ENCODE assay signal across 8 cellular contexts in genomic region chr3:120693439-120694172, GRCh38. TPM values are rescaled to one million over a fixed set of nuclear protein-coding genes. Genes with fewer than 3 reads are reported as not detected.
A peak's percentile ranks its signal among the peaks of the same experiment; 100 is the strongest.
DNase-seq lines count a peak whose midpoint lies in the region; ATAC-seq, FAIRE-seq and TF ChIP-seq lines count a peak whose summit lies in the region.
"Had no signal": no experiment of that assay in that cellular context is flagged by ENCODE, and none has a peak within 500 bp of the region (broad histone marks: within the 10 kb centered on the region; RNA-seq: fewer than 3 reads in every experiment).

No MANE protein-coding gene starts in this region.

- peak; percentile 29 for DNase-seq in HFF-Myc (ENCODE audit: extremely low read depth, low read depth)
- peak; percentile 83 for DNase-seq in PC-3
- peak; percentile 60 for DNase-seq in fibroblast of the aortic adventitia (ENCODE audit: low read depth)
- DNase-seq in small intestine, result peak; percentile 71
- DNase-seq in NCI-H128 (lab: John Stamatoyannopoulos, UW; ENCODE audit: unreplicated experiment), result no peak
- DNase-seq in middle frontal gyrus (ENCODE audit: extremely low spot score, low spot score), result no peak
- DNase-seq in GM10266 (ENCODE audit: extremely low spot score), result no peak
- DNase-seq: activated naive CD4-positive, alpha-beta T cell treated with anti-CD3 and anti-CD28 coated beads for 36 hours had no signal

- H3K27ac ChIP-seq in PC-3 (ENCODE audit: low read length), result peak overlapping the region; percentile 47
- H3K27ac ChIP-seq in small intestine (ENCODE audit: low read depth in 1 of 2, low read length in 1 of 2), result no peak overlapping the region

- H3K4me2 ChIP-seq in PC-3 (ENCODE audit: low read length), result peak overlapping the region; percentile 37

- 49 to 68% (median 52%) methylated on average over 1 of the region's 1 CpG for WGBS in small intestine, 3 donors

- intact Hi-C loops in PC-3 (cut with micrococcal nuclease), result loop anchor here (1.0 to 5.0 kb wide), 5 partner anchors 13 to 126 kb away; partner anchors contain the start of genes GTF2E1 and RABL3

- CTCF ChIA-PET in PC-3 (lab: Charles Lee), result interaction anchor here (1.0 kb wide), 1 partner anchor 71 kb away, joined by 4 read pairs; no protein-coding TSS in a partner anchor

- H3K4me3 ChIP-seq in HFF-Myc (replicated peaks; ENCODE audit: low read depth, low read length), result no peak overlapping the region
- H3K4me3 ChIP-seq in PC-3 (ENCODE audit: low read length), result no peak overlapping the region
- H3K4me3 ChIP-seq in fibroblast of the aortic adventitia (ENCODE audit: low read depth, low read length), result no peak overlapping the region
- H3K4me3 ChIP-seq in small intestine (ENCODE audit: low read depth in 1 of 2, low read length in 2 of 2), result no peak overlapping the region

- H3K36me3 ChIP-seq in PC-3 (ENCODE audit: low read depth, low read length), result peaks cover 3% of the 10 kb centered on the region; the same call in 1 of the 2 replicates
- H3K36me3 ChIP-seq in small intestine (ENCODE audit: control insufficient read depth in 2 of 2, insufficient read depth in 2 of 2, low read length in 2 of 2), result peaks cover 2% of the 10 kb centered on the region in 2 donors

- peak; percentile 97 for ATAC-seq in PC-3

- H3K9me3 ChIP-seq in PC-3 (ENCODE audit: low read length) (no peaks in the 10 kb centered on the region), small intestine (ENCODE audit: control insufficient read depth, low read depth) (no peaks in the 10 kb centered on the region)

- H3K9me2 ChIP-seq in PC-3 (replicated peaks; ENCODE audit: low read length), result no peaks in the 10 kb centered on the region

- no peaks in the 10 kb centered on the region for H4K20me1 ChIP-seq in PC-3 (ENCODE audit: low read length)

- BruUV-seq in PC-3 (replicated peaks; lab: Mats Ljungman, UMichigan), result no TSS peak

- no peaks in the 10 kb centered on the region for H3K79me2 ChIP-seq in PC-3 (ENCODE audit: low read length)

- POLR2A ChIA-PET in PC-3 (lab: Charles Lee; ENCODE audit: unreplicated experiment), result interaction anchor here (0.6 to 0.7 kb wide), 2 partner anchors 48 to 598 kb away, joined by 4 to 7 read pairs; no protein-coding TSS in a partner anchor

- no peak for TF ChIP-seq CTCF in HFF-Myc (IDR thresholded peaks at IDR 0.05; ENCODE audit: low read depth, low read length, missing control alignments)
- TF ChIP-seq CTCF in PC-3 (conservative IDR thresholded peaks at IDR 0.05; ENCODE audit: low read depth, low read length), result no peak
- TF ChIP-seq CTCF in fibroblast of the aortic adventitia (IDR thresholded peaks at IDR 0.05; ENCODE audit: insufficient read depth, low read length), result no peak
- no peak for TF ChIP-seq CTCF in GM10266 (IDR thresholded peaks at IDR 0.05; ENCODE audit: control insufficient read depth, insufficient read depth, low read depth, missing control alignments)

- H3K4me1 ChIP-seq in PC-3 (ENCODE audit: insufficient read depth, low read length), result peaks cover 9% of the 10 kb centered on the region
- H3K4me1 ChIP-seq in small intestine (ENCODE audit: control insufficient read depth in 2 of 2, insufficient read depth in 1 of 2, low read depth in 1 of 2, low read length in 1 of 2), result no peaks in the 10 kb centered on the region

- no peak for FAIRE-seq in small intestine (lab: Jason Lieb, UNC)

- H3K27me3 ChIP-seq in PC-3 (ENCODE audit: low read length) (no peaks in the 10 kb centered on the region), small intestine (ENCODE audit: control insufficient read depth in 2 of 2, insufficient read depth in 2 of 2, low read length in 2 of 2) (no peaks in the 10 kb centered on the region)

- H2AFZ ChIP-seq in PC-3 (ENCODE audit: low read length), result no peak overlapping the region

- no peak overlapping the region for H3K9ac ChIP-seq in PC-3 (ENCODE audit: low read length)

- no peaks in the 10 kb centered on the region for H3F3A ChIP-seq in PC-3 (ENCODE audit: low read length, unreplicated experiment)

RNA-seq across cellular contexts. Expression of gene HGD, which starts 11.6 kb away (rescaled TPM):
- total RNA-seq in PC-3 (2014; rRNA removed) (0.11 and 1.4 TPM in 2 replicates), fibroblast of the aortic adventitia (ENCODE audit: low replicate concordance) (0.09 and 0.57 TPM in 2 replicates)
- polyA plus RNA-seq in small intestine, result 10 to 100 TPM; 14.4 to 71.8 (median 46.2) TPM
- total RNA-seq: activated naive CD4-positive, alpha-beta T cell treated with anti-CD3 and anti-CD28 coated beads for 36 hours had no signal

RNA-seq across cellular contexts. Expression of gene RABL3, which starts 48.7 kb away (rescaled TPM):
- total RNA-seq in PC-3 (2014; rRNA removed) (21.3 and 24.3 TPM in 2 replicates), fibroblast of the aortic adventitia (ENCODE audit: low replicate concordance) (10.0 and 18.3 TPM in 2 replicates)
- polyA plus RNA-seq in small intestine, result 10 to 100 TPM in 1 of 3 donors, 1 to 10 TPM in 2; 7.6 to 12.8 (median 7.6) TPM

RNA-seq across cellular contexts. Expression of gene GTF2E1, which starts 48.9 kb away (rescaled TPM):
- total RNA-seq in PC-3 (2014; rRNA removed) (10.7 and 15.2 TPM in 2 replicates), fibroblast of the aortic adventitia (ENCODE audit: low replicate concordance) (15.5 and 16.9 TPM in 2 replicates)
- 1 to 10 TPM; 3.0 to 7.0 (median 3.6) TPM for polyA plus RNA-seq in small intestine

Comparison
In these comparisons a context has a peak if more than half of its experiments do, and no peak if none do; other contexts are left out.
1. DNase-seq: peak in HFF-Myc (single experiment), PC-3 (single experiment), fibroblast of the aortic adventitia (single experiment) and small intestine (single experiment); none in NCI-H128 (single experiment), middle frontal gyrus (single experiment) and GM10266 (single experiment).